27 cellular contexts compared by ENCODE assay signal in the genomic region with DNA sequence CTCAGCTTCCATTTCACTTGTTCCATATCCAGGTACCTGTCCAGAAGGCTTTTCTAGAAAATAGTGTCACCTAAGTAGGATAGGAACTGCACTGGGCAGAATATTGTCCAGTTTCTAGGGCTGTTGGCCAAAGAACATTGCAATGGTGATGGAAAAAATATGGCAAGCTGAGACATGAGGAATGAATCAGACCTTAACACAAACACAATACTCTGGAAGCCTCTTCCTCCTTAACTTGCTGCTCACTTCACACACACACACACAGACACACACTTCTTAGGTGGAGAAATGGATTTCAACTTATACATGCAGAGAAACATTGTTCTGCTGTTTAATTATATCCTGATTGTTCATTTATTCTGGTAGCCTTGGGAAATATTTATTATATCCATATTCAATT.
"Had no signal": no experiment of that assay in that cellular context is flagged by ENCODE, and none has a peak within 500 bp of the region (broad histone marks: within the 10 kb centered on the region; RNA-seq: fewer than 3 reads in every experiment).

No MANE protein-coding gene starts in this region.

- H3K27me3 Mint-ChIP-seq: progenitor cell of endocrine pancreas; stimulated activated naive B cell treated with anti-CD40 and anti-IgM and Interleukin-4, amounts not matched to agents 10 μg/mL and 1 μg/mL and 100 μg/mL, for 72 hours; stimulated activated naive CD8-positive, alpha-beta T cell treated with anti-CD3 and anti-CD28 coated beads, Interleukin-15, Interleukin-2, amounts not matched to agents 100 ng/mL and 50 ng/mL, for 24 hours had no signal

- H3K79me2 ChIP-seq: parathyroid adenoma had no signal

- H3K4me1 Mint-ChIP-seq: nephron; neural progenitor cell; stimulated activated effector memory CD8-positive, alpha-beta T cell treated with anti-CD3 and anti-CD28 coated beads, Interleukin-12 subunit alpha, Interleukin-12 subunit beta, amount 100 ng/mL, for 72 hours; stimulated activated naive B cell treated with anti-CD40 and anti-IgM and Interleukin-4, amounts not matched to agents 10 μg/mL and 1 μg/mL and 100 μg/mL, for 72 hours had no signal

- H3K4me3 ChIP-seq: neural progenitor cell, ovary, psoas muscle, right lobe of liver, sigmoid colon, stomach, thoracic aorta, thyroid gland, tibial nerve, upper lobe of left lung, vagina had no signal

- H3K36me3 Mint-ChIP-seq: neural progenitor cell; stimulated activated effector memory CD8-positive, alpha-beta T cell treated with anti-CD3 and anti-CD28 coated beads, Interleukin-12 subunit alpha, Interleukin-12 subunit beta, amount 100 ng/mL, for 72 hours; stimulated activated naive B cell treated with anti-CD40 and anti-IgM and Interleukin-4, amounts not matched to agents 10 μg/mL and 1 μg/mL and 100 μg/mL, for 72 hours had no signal

- H3K9me3 Mint-ChIP-seq: neural progenitor cell; stimulated activated effector memory CD8-positive, alpha-beta T cell treated with anti-CD3 and anti-CD28 coated beads, Interleukin-12 subunit alpha, Interleukin-12 subunit beta, amount 100 ng/mL, for 72 hours had no signal

- DNase-seq: occipital lobe; ovary; posterior cingulate gyrus; psoas muscle; right cardiac atrium; right lobe of liver; sigmoid colon; small intestine; stimulated activated CD4-positive, alpha-beta T cell treated with anti-CD3 and anti-CD28 coated beads, Interleukin-15, amount 100 ng/mL, for 24 hours; stimulated activated CD4-positive, alpha-beta T cell treated with anti-CD3 and anti-CD28 coated beads, Interleukin-2, amount 100 ng/mL, for 24 hours; stimulated activated CD4-positive, alpha-beta T cell treated with anti-CD3 and anti-CD28 coated beads, Interleukin-2, amount 100 ng/mL, for 48 hours; stimulated activated CD4-positive, alpha-beta T cell treated with anti-CD3 and anti-CD28 coated beads, Interleukin-4, amount 100 ng/mL, for 24 hours; stimulated activated naive B cell treated with anti-CD40 and anti-IgM and Interleukin-4, amounts not matched to agents 10 μg/mL and 1 μg/mL and 100 μg/mL, for 72 hours; stimulated activated naive CD4-positive, alpha-beta T cell treated with Interleukin-2 at 50 U/mL for 16 hours; stomach; thyroid gland; trophoblast cell; upper lobe of left lung had no signal

- H2AFZ ChIP-seq: neural progenitor cell, parathyroid adenoma had no signal

- ATAC-seq: psoas muscle; right cardiac atrium; right lobe of liver; stimulated activated effector memory CD8-positive, alpha-beta T cell treated with anti-CD3 and anti-CD28 coated beads, Interleukin-12 subunit alpha, Interleukin-12 subunit beta, amount 100 ng/mL, for 72 hours; stimulated activated naive B cell treated with anti-CD40 and anti-IgM and Interleukin-4, amounts not matched to agents 10 μg/mL and 1 μg/mL and 100 μg/mL, for 72 hours had no signal

- H3K27ac Mint-ChIP-seq: nephron; neural progenitor cell; progenitor cell of endocrine pancreas; stimulated activated effector memory CD8-positive, alpha-beta T cell treated with anti-CD3 and anti-CD28 coated beads, Interleukin-12 subunit alpha, Interleukin-12 subunit beta, amount 100 ng/mL, for 72 hours; stimulated activated naive B cell treated with anti-CD40 and anti-IgM and Interleukin-4, amounts not matched to agents 10 μg/mL and 1 μg/mL and 100 μg/mL, for 72 hours; stimulated activated naive CD8-positive, alpha-beta T cell treated with anti-CD3 and anti-CD28 coated beads, Interleukin-15, Interleukin-2, amounts not matched to agents 100 ng/mL and 50 ng/mL, for 24 hours had no signal

- H3K9ac ChIP-seq: neural progenitor cell, parathyroid adenoma had no signal

- H3K9me3 ChIP-seq: ovary, psoas muscle, right lobe of liver, sigmoid colon, thoracic aorta, thyroid gland, tibial nerve, upper lobe of left lung, vagina had no signal

- H3K27ac ChIP-seq: neural progenitor cell, ovary, parathyroid adenoma, psoas muscle, right lobe of liver, sigmoid colon, stomach, thoracic aorta, thyroid gland, tibial nerve, upper lobe of left lung, vagina had no signal

- H3K4me3 Mint-ChIP-seq: nephron; neural progenitor cell; stimulated activated effector memory CD8-positive, alpha-beta T cell treated with anti-CD3 and anti-CD28 coated beads, Interleukin-12 subunit alpha, Interleukin-12 subunit beta, amount 100 ng/mL, for 72 hours; stimulated activated naive B cell treated with anti-CD40 and anti-IgM and Interleukin-4, amounts not matched to agents 10 μg/mL and 1 μg/mL and 100 μg/mL, for 72 hours; stimulated activated naive CD8-positive, alpha-beta T cell treated with anti-CD3 and anti-CD28 coated beads, Interleukin-15, Interleukin-2, amounts not matched to agents 100 ng/mL and 50 ng/mL, for 24 hours had no signal

- H3K36me3 ChIP-seq: neural progenitor cell, ovary, right lobe of liver, sigmoid colon, stomach, thoracic aorta, thyroid gland, tibial nerve, upper lobe of left lung, vagina had no signal

- H3K4me2 ChIP-seq: neural progenitor cell had no signal

- H3K4me1 ChIP-seq: neural progenitor cell, parathyroid adenoma, psoas muscle, right lobe of liver, sigmoid colon, stomach, tibial nerve, upper lobe of left lung, vagina had no signal

- H3K27me3 ChIP-seq: neural progenitor cell, ovary, right lobe of liver, sigmoid colon, stomach, thyroid gland, tibial nerve, upper lobe of left lung, vagina had no signal
